Comparison of ENCODE assay signal across 2 cellular contexts in genomic region chr7:101615446-101615845, GRCh38.
TF ChIP-seq lines count a peak whose summit lies in the region.

No MANE protein-coding gene starts in this region.

TF ChIP-seq in H1, 55 proteins besides CTCF, POLR2A, EP300 and RAD21:
- TF ChIP-seq SAP30 (IDR thresholded peaks at IDR 0.05; ENCODE audit: insufficient read depth, insufficient replicate concordance, low read length) (no peak), CEBPB (IDR thresholded peaks at IDR 0.05; ENCODE audit: low read depth, low read length) (no peak), FOSL1 (IDR thresholded peaks at IDR 0.05; ENCODE audit: insufficient read depth, low read depth, low read length) (no peak), TAF7 (optimal IDR thresholded peaks at IDR 0.05; ENCODE audit: borderline replicate concordance, low read depth, low read length) (no peak), CHD2 (IDR thresholded peaks at IDR 0.05; ENCODE audit: low read length) (no peak), CREB1 (IDR thresholded peaks at IDR 0.05) (no peak), CHD1 (IDR thresholded peaks at IDR 0.05; ENCODE audit: low read depth, low read length) (no peak), EGR1 (IDR thresholded peaks at IDR 0.05; ENCODE audit: borderline replicate concordance, low read depth, low read length) (no peak), SIRT6 (IDR thresholded peaks at IDR 0.05; ENCODE audit: low read length) (no peak), RBBP5 (IDR thresholded peaks at IDR 0.05; ENCODE audit: borderline replicate concordance, low read depth, low read length) (no peak), HDAC2 (IDR thresholded peaks at IDR 0.05; ENCODE audit: borderline replicate concordance in 1 of 2, low read depth in 2 of 2, low read length in 2 of 2) (no peak), EZH2 (IDR thresholded peaks at IDR 0.05; ENCODE audit: low read depth, low read length, severe bottlenecking) (no peak), GABPA (IDR thresholded peaks at IDR 0.05; ENCODE audit: borderline replicate concordance, insufficient read depth, low read length) (no peak), KDM4A (IDR thresholded peaks at IDR 0.05; ENCODE audit: low read depth, low read length, severe bottlenecking) (no peak), ATF3 (IDR thresholded peaks at IDR 0.05; ENCODE audit: insufficient read depth, low read depth, low read length) (no peak), BACH1 (IDR thresholded peaks at IDR 0.05; ENCODE audit: low read length) (no peak), SUZ12 (IDR thresholded peaks at IDR 0.05; ENCODE audit: low read length) (no peak)
- TF ChIP-seq, protein P1, sequence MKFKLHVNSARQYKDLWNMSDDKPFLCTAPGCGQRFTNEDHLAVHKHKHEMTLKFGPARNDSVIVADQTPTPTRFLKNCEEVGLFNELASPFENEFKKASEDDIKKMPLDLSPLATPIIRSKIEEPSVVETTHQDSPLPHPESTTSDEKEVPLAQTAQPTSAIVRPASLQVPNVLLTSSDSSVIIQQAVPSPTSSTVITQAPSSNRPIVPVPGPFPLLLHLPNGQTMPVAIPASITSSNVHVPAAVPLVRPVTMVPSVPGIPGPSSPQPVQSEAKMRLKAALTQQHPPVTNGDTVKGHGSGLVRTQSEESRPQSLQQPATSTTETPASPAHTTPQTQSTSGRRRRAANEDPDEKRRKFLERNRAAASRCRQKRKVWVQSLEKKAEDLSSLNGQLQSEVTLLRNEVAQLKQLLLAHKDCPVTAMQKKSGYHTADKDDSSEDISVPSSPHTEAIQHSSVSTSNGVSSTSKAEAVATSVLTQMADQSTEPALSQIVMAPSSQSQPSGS (IDR thresholded peaks at IDR 0.05; ENCODE audit: low read length), result no peak

TF ChIP-seq in HepG2, 621 proteins besides CTCF, POLR2A, EP300 and RAD21:
- TF ChIP-seq ZNF276 (CRISPR knock-in tag; IDR thresholded peaks at IDR 0.05; ENCODE audit: low read depth), result no peak
- no peak for TF ChIP-seq ZNF562 (CRISPR knock-in tag; IDR thresholded peaks at IDR 0.05; ENCODE audit: borderline replicate concordance)
- TF ChIP-seq THYN1 (CRISPR knock-in tag; IDR thresholded peaks at IDR 0.05; ENCODE audit: borderline replicate concordance, low read depth), result no peak
- no peak for TF ChIP-seq PCBP2 (optimal IDR thresholded peaks at IDR 0.05; ENCODE audit: low read depth, low read length, poor library complexity, severe bottlenecking)
- TF ChIP-seq POLR2G (IDR thresholded peaks at IDR 0.05; ENCODE audit: low read depth, low read length), result no peak
- no peak for TF ChIP-seq HOXA5 (CRISPR knock-in tag; IDR thresholded peaks at IDR 0.05)
- no peak for TF ChIP-seq NR0B2 (CRISPR knock-in tag; IDR thresholded peaks at IDR 0.05)
- no peak for TF ChIP-seq RCOR2 (CRISPR knock-in tag; IDR thresholded peaks at IDR 0.05)
- no peak for TF ChIP-seq MTA1 (CRISPR knock-in tag; IDR thresholded peaks at IDR 0.05; ENCODE audit: borderline replicate concordance)
- TF ChIP-seq NFATC3 (CRISPR knock-in tag; IDR thresholded peaks at IDR 0.05), result no peak
- TF ChIP-seq ZNF746 (CRISPR knock-in tag; IDR thresholded peaks at IDR 0.05), result no peak
- TF ChIP-seq MAFK (conservative IDR thresholded peaks at IDR 0.05 in 1 of 2, IDR thresholded peaks at IDR 0.05 in 1 of 2; ENCODE audit: low read length in 2 of 2), result no peak
- TF ChIP-seq ZNF549 (CRISPR knock-in tag; IDR thresholded peaks at IDR 0.05), result no peak
- TF ChIP-seq ZGPAT (CRISPR knock-in tag; IDR thresholded peaks at IDR 0.05), result no peak
- no peak for TF ChIP-seq DNMT3B (CRISPR knock-in tag; conservative IDR thresholded peaks at IDR 0.05)
- no peak for TF ChIP-seq MTF2 (CRISPR knock-in tag; IDR thresholded peaks at IDR 0.05; ENCODE audit: borderline replicate concordance)
